ENCODE assay signal across 19 cellular contexts in genomic region chr2:159000072-159000471, GRCh38.
"Had no signal": no experiment of that assay in that cellular context is flagged by ENCODE, and none has a peak within 500 bp of the region (broad histone marks: within the 10 kb centered on the region; RNA-seq: fewer than 3 reads in every experiment).

No MANE protein-coding gene starts in this region.

- H3K4me3 ChIP-seq: coronary artery, gastroesophageal sphincter had no signal

- H3K4me3 Mint-ChIP-seq: activated CD8-positive, alpha-beta T cell treated with anti-CD3 and anti-CD28 coated beads for 36 hours; activated naive CD8-positive, alpha-beta T cell treated with anti-CD3 and anti-CD28 coated beads, Interleukin-2, amount 10 ng/mL, durations not matched to agents 7 days and 5 days; activated T-cell treated with anti-CD3 and anti-CD28 coated beads, Interleukin-2, amount 50 U/mL, for 72 hours; mesothelial cell of epicardium; naive B cell; stimulated activated memory B cell treated with anti-CD40 and anti-IgM and Interleukin-4, amounts not matched to agents 10 μg/mL and 1 μg/mL and 100 μg/mL, for 72 hours; T-cell; type B pancreatic cell had no signal

- H3K9me3 ChIP-seq: gastroesophageal sphincter had no signal

- H3K4me1 Mint-ChIP-seq: stimulated activated memory B cell treated with anti-CD40 and anti-IgM and Interleukin-4, amounts not matched to agents 10 μg/mL and 1 μg/mL and 100 μg/mL, for 72 hours had no signal

- H3K27ac ChIP-seq: parathyroid adenoma had no signal

- H3K27me3 ChIP-seq: gastroesophageal sphincter had no signal

- H3K9me3 Mint-ChIP-seq: activated CD8-positive, alpha-beta T cell treated with anti-CD3 and anti-CD28 coated beads for 36 hours; activated T-cell treated with anti-CD3 and anti-CD28 coated beads, Interleukin-2, amount 50 U/mL, for 72 hours; mesothelial cell of epicardium; stimulated activated memory B cell treated with anti-CD40 and anti-IgM and Interleukin-4, amounts not matched to agents 10 μg/mL and 1 μg/mL and 100 μg/mL, for 72 hours; type B pancreatic cell had no signal

- FAIRE-seq: keratinocyte had no signal

- H2AFZ ChIP-seq: parathyroid adenoma had no signal

- H3K27me3 Mint-ChIP-seq: activated CD8-positive, alpha-beta T cell treated with anti-CD3 and anti-CD28 coated beads for 36 hours; naive B cell; type B pancreatic cell had no signal

- H3K36me3 Mint-ChIP-seq: activated naive CD8-positive, alpha-beta T cell treated with anti-CD3 and anti-CD28 coated beads, Interleukin-2, amount 10 ng/mL, durations not matched to agents 7 days and 5 days; naive B cell; stimulated activated memory B cell treated with anti-CD40 and anti-IgM and Interleukin-4, amounts not matched to agents 10 μg/mL and 1 μg/mL and 100 μg/mL, for 72 hours; T-cell had no signal

- DNase-seq: activated CD8-positive, alpha-beta memory T cell treated with anti-CD3 and anti-CD28 coated beads, Interleukin-2, amount 50 U/mL, for 4 hours; activated CD8-positive, alpha-beta T cell treated with anti-CD3 and anti-CD28 coated beads for 36 hours; activated naive CD8-positive, alpha-beta T cell treated with anti-CD3 and anti-CD28 coated beads, Interleukin-2, amount 10 ng/mL, durations not matched to agents 7 days and 5 days; activated T-cell treated with anti-CD3 and anti-CD28 coated beads, Interleukin-2, amount 50 U/mL, for 72 hours; aorta; effector CD8-positive, alpha-beta T cell; left ventricle myocardium superior; naive B cell; right cardiac atrium; stimulated activated CD4-positive, alpha-beta T cell treated with anti-CD3 and anti-CD28 coated beads, Interleukin-1b, Interleukin-23, amount 100 ng/mL, for 48 hours; T-cell; T1000 had no signal

- H3K79me2 ChIP-seq: parathyroid adenoma had no signal

- ATAC-seq: activated CD8-positive, alpha-beta T cell treated with anti-CD3 and anti-CD28 coated beads for 36 hours; activated T-cell treated with anti-CD3 and anti-CD28 coated beads, Interleukin-2, amount 50 U/mL, for 72 hours; gastroesophageal sphincter; left ventricle myocardium superior; right cardiac atrium; stimulated activated memory B cell treated with anti-CD40 and anti-IgM and Interleukin-4, amounts not matched to agents 10 μg/mL and 1 μg/mL and 100 μg/mL, for 72 hours; T-cell had no signal

- H3K9ac ChIP-seq: parathyroid adenoma had no signal

- H3K27ac Mint-ChIP-seq: activated CD8-positive, alpha-beta T cell treated with anti-CD3 and anti-CD28 coated beads for 36 hours; activated naive CD8-positive, alpha-beta T cell treated with anti-CD3 and anti-CD28 coated beads, Interleukin-2, amount 10 ng/mL, durations not matched to agents 7 days and 5 days; activated T-cell treated with anti-CD3 and anti-CD28 coated beads, Interleukin-2, amount 50 U/mL, for 72 hours; mesothelial cell of epicardium; naive B cell; stimulated activated memory B cell treated with anti-CD40 and anti-IgM and Interleukin-4, amounts not matched to agents 10 μg/mL and 1 μg/mL and 100 μg/mL, for 72 hours; T-cell had no signal
